In the genomic region with DNA sequence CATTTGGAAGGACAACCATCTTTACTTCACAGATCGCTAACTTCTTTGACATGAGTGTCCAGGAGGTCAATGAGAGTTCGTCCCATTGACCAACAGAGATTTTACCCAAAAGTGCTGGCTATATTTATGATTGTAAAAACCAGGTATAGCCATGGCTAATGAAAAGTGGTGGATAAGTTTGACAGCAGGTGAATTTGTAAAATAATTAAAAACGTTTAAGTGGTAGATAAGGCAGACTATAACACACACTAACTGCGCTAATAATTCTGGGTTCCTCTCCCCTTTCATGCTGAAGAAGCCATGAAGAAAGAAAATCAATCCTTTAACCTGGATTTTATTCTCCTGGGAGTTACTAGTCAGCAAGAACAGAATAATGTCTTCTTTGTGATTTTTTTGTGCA, we compare ENCODE assay signal across 11 cellular contexts. TPM values are rescaled to one million over a fixed set of nuclear protein-coding genes. Genes with fewer than 3 reads are reported as not detected.
"Had no signal": no experiment of that assay in that cellular context is flagged by ENCODE, and none has a peak within 500 bp of the region (broad histone marks: within the 10 kb centered on the region; RNA-seq: fewer than 3 reads in every experiment).

A gene with protein sequence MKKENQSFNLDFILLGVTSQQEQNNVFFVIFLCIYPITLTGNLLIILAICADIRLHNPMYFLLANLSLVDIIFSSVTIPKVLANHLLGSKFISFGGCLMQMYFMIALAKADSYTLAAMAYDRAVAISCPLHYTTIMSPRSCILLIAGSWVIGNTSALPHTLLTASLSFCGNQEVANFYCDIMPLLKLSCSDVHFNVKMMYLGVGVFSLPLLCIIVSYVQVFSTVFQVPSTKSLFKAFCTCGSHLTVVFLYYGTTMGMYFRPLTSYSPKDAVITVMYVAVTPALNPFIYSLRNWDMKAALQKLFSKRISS (plus strand): TSS at position 301 of the 400 bp plus-strand sequence. CDS start 0 bp downstream, at position 301.

- ATAC-seq: GM23338, HCT116 had no signal

- H3K9me3 ChIP-seq: HAP-1 had no signal

- FAIRE-seq: H54 had no signal

- H3K4me1 ChIP-seq: HAP-1 had no signal

- H3K9ac ChIP-seq: GM23248 had no signal

- H2AFZ ChIP-seq: GM23248, GM23338 had no signal

- DNase-seq: GM23248, GOT3, H7, H9, HCEC 1CT, HFFc6 had no signal

- H3K27ac ChIP-seq: GM23248 had no signal

- H3K4me2 ChIP-seq: GM23338 had no signal

- H3K36me3 ChIP-seq: HAP-1 had no signal

- H3K4me3 ChIP-seq: GM23248, GM23338, HAP-1 had no signal

RNA-seq across cellular contexts. Expression of the gene that starts here (rescaled TPM):
- total RNA-seq: GM23248, GM23338, H4, H7, H9, HFFc6 had no signal
- polyA plus RNA-seq: GM23248, GM23338 had no signal
